ENCODE assay signal across 23 cellular contexts in genomic region chr10:20271490-20271889, GRCh38.
DNase-seq lines count a peak whose midpoint lies in the region; TF ChIP-seq lines count a peak whose summit lies in the region.
"Had no signal": no experiment of that assay in that cellular context is flagged by ENCODE, and none has a peak within 500 bp of the region (broad histone marks: within the 10 kb centered on the region; RNA-seq: fewer than 3 reads in every experiment).

No MANE protein-coding gene starts in this region.

- DNase-seq in ELF-1 (ENCODE audit: low read depth, low spot score) (peak; percentile 50), NCI-H146 treated with DMSO at 0.1 percent for 48 hours (lab: John Stamatoyannopoulos, UW; ENCODE audit: unreplicated experiment) (peak; percentile 46), islet precursor cell (peak; percentile 92), lower leg skin (ENCODE audit: low spot score in 2 of 2) (no peak), ovary (no peak), spleen (no peak)
- DNase-seq: CD4-positive, CD25-positive, alpha-beta regulatory T cell; COR-L47; DMS 273 treated with DMSO at 0.1 percent for 48 hours; DMS79 treated with DMSO at 0.1 percent for 48 hours; GM23248; KG1; NCI-H1105; NCI-H1694; NCI-H2081 treated with DMSO at 0.1 percent for 48 hours; NCI-H446 treated with DMSO at 0.1 percent for 48 hours; NCI-H526 treated with DMSO at 0.1 percent for 48 hours had no signal

- no peak overlapping the region for H3K9ac ChIP-seq in parathyroid adenoma
- H3K9ac ChIP-seq: GM23248 had no signal

- no peak for TF ChIP-seq EP300 in ovary (IDR thresholded peaks at IDR 0.05)

- H3K4me1 ChIP-seq in parathyroid adenoma (peaks cover 58% of the 10 kb centered on the region), ovary (ENCODE audit: insufficient read depth) (no peaks in the 10 kb centered on the region), spleen (no peaks in the 10 kb centered on the region)
- H3K4me1 ChIP-seq: A549, HAP-1 had no signal

- H3K79me2 ChIP-seq in parathyroid adenoma = no peaks in the 10 kb centered on the region

- peak; percentile 15 for TF ChIP-seq CTCF in parathyroid adenoma (IDR thresholded peaks at IDR 0.05)
- no peak for TF ChIP-seq CTCF in lower leg skin (IDR thresholded peaks at IDR 0.05)
- TF ChIP-seq CTCF in ovary (IDR thresholded peaks at IDR 0.05) = no peak
- no peak for TF ChIP-seq CTCF in spleen (IDR thresholded peaks at IDR 0.05 in 8 of 11, conservative IDR thresholded peaks at IDR 0.05 in 3 of 11)

- peak overlapping the region; percentile 43 for H3K4me3 ChIP-seq in parathyroid adenoma (ENCODE audit: low read depth, low read length)
- H3K4me3 ChIP-seq in lower leg skin (ENCODE audit: low read depth, poor library complexity, severe bottlenecking) = no peak overlapping the region
- no peak overlapping the region for H3K4me3 ChIP-seq in ovary
- no peak overlapping the region for H3K4me3 ChIP-seq in spleen
- H3K4me3 ChIP-seq: A549, GM12878, GM23248, HAP-1, SK-N-MC had no signal

- peak overlapping the region; percentile 92 for H3K27ac ChIP-seq in parathyroid adenoma
- no peak overlapping the region for H3K27ac ChIP-seq in ovary
- no peak overlapping the region for H3K27ac ChIP-seq in spleen
- H3K27ac ChIP-seq: A549, GM23248, HL-60, SK-N-MC had no signal

- intact Hi-C loops in lower leg skin (cut with DNase I; ENCODE audit: low total_unique reads) (no loop called here), ovary (cut with DNase I) (no loop called here), spleen (cut with DNase I; ENCODE audit: low total_unique reads) (no loop called here)

- H3K27me3 ChIP-seq in parathyroid adenoma (ENCODE audit: control insufficient read depth, insufficient read depth, low read length) (no peaks in the 10 kb centered on the region), ovary (no peaks in the 10 kb centered on the region), spleen (replicated peaks in 1 of 7) (no peaks in the 10 kb centered on the region)

- TF ChIP-seq POLR2A in lower leg skin (IDR thresholded peaks at IDR 0.05) = no peak
- no peak for TF ChIP-seq POLR2A in ovary (IDR thresholded peaks at IDR 0.05)
- no peak for TF ChIP-seq POLR2A in spleen (IDR thresholded peaks at IDR 0.05)

- H3K36me3 ChIP-seq in parathyroid adenoma (ENCODE audit: control insufficient read depth, insufficient read depth, low read length) = no peaks in the 10 kb centered on the region
- no peaks in the 10 kb centered on the region for H3K36me3 ChIP-seq in ovary
- no peaks in the 10 kb centered on the region for H3K36me3 ChIP-seq in spleen
- H3K36me3 ChIP-seq: HAP-1 had no signal

- peak overlapping the region; percentile 33 for H3K4me2 ChIP-seq in parathyroid adenoma (ENCODE audit: low read length)
- H3K4me2 ChIP-seq: A549 had no signal

- H3K9me3 ChIP-seq in parathyroid adenoma (ENCODE audit: control insufficient read depth, low read length) (no peaks in the 10 kb centered on the region), ovary (no peaks in the 10 kb centered on the region), spleen (no peaks in the 10 kb centered on the region)
- H3K9me3 ChIP-seq: A549, HAP-1 had no signal

- 88 to 93% methylated on average over 2 of the region's 2 CpGs for WGBS in lower leg skin, 2 donors
- 89 to 98% (median 90%) methylated on average over 2 of the region's 2 CpGs for WGBS in ovary, 3 donors
- WGBS in spleen, 5 donors = 76 to 90% (median 83%) methylated on average over 2 of the region's 2 CpGs

- H2AFZ ChIP-seq in parathyroid adenoma = peak overlapping the region; percentile 57
- H2AFZ ChIP-seq: GM23248 had no signal

Comparison
In these comparisons a context has a peak if more than half of its experiments do, and no peak if none do; other contexts are left out.
1. DNase-seq: peak in ELF-1 (single experiment), NCI-H146 treated with DMSO at 0.1 percent for 48 hours (single experiment) and islet precursor cell (single experiment); none in lower leg skin (0 of 2), ovary (0 of 5) and spleen (single experiment).